1 cellular context compared by ENCODE assay signal in the genomic region with DNA sequence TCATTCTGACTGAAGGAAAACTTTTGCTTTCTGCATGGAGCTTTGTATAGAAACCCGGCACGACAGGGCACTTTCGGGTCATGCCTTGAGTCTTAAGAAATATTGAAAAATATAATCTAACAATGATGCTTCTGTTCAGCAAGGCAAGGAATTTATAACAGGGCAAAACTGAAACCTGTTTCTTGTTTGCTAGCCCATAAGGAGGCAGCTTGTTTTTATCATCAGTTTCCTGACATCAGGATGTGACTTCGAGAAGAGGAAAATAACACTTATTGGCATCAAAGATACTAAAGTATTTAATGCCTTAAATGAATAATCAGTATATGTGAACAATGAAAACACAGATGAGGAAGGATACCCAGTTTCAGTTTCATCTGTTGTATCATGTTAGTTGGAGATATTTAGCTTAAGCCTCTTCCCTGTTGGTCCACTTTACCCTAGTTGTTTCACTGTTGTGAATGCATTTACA.
TF ChIP-seq lines count a peak whose summit lies in the region.

No MANE protein-coding gene starts in this region.

TF ChIP-seq in GM12878, 131 proteins besides CTCF, POLR2A, EP300 and RAD21 (continued from another document):
- TF ChIP-seq, protein P1, sequence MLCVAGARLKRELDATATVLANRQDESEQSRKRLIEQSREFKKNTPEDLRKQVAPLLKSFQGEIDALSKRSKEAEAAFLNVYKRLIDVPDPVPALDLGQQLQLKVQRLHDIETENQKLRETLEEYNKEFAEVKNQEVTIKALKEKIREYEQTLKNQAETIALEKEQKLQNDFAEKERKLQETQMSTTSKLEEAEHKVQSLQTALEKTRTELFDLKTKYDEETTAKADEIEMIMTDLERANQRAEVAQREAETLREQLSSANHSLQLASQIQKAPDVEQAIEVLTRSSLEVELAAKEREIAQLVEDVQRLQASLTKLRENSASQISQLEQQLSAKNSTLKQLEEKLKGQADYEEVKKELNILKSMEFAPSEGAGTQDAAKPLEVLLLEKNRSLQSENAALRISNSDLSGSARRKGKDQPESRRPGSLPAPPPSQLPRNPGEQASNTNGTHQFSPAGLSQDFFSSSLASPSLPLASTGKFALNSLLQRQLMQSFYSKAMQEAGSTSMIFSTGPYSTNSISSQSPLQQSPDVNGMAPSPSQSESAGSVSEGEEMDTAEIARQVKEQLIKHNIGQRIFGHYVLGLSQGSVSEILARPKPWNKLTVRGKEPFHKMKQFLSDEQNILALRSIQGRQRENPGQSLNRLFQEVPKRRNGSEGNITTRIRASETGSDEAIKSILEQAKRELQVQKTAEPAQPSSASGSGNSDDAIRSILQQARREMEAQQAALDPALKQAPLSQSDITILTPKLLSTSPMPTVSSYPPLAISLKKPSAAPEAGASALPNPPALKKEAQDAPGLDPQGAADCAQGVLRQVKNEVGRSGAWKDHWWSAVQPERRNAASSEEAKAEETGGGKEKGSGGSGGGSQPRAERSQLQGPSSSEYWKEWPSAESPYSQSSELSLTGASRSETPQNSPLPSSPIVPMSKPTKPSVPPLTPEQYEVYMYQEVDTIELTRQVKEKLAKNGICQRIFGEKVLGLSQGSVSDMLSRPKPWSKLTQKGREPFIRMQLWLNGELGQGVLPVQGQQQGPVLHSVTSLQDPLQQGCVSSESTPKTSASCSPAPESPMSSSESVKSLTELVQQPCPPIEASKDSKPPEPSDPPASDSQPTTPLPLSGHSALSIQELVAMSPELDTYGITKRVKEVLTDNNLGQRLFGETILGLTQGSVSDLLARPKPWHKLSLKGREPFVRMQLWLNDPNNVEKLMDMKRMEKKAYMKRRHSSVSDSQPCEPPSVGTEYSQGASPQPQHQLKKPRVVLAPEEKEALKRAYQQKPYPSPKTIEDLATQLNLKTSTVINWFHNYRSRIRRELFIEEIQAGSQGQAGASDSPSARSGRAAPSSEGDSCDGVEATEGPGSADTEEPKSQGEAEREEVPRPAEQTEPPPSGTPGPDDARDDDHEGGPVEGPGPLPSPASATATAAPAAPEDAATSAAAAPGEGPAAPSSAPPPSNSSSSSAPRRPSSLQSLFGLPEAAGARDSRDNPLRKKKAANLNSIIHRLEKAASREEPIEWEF (IDR thresholded peaks at IDR 0.05; ENCODE audit: insufficient replicate concordance, low read depth, low read length), result no peak
- TF ChIP-seq MEF2A (IDR thresholded peaks at IDR 0.05; ENCODE audit: insufficient read depth, low read depth, low read length) (no peak), SMC3 (IDR thresholded peaks at IDR 0.05; ENCODE audit: borderline replicate concordance, low read length) (no peak), BACH1 (IDR thresholded peaks at IDR 0.05; ENCODE audit: borderline replicate concordance) (no peak)
- TF ChIP-seq, protein P2, sequence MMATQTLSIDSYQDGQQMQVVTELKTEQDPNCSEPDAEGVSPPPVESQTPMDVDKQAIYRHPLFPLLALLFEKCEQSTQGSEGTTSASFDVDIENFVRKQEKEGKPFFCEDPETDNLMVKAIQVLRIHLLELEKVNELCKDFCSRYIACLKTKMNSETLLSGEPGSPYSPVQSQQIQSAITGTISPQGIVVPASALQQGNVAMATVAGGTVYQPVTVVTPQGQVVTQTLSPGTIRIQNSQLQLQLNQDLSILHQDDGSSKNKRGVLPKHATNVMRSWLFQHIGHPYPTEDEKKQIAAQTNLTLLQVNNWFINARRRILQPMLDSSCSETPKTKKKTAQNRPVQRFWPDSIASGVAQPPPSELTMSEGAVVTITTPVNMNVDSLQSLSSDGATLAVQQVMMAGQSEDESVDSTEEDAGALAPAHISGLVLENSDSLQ (IDR thresholded peaks at IDR 0.05), result no peak
- TF ChIP-seq, protein P3, sequence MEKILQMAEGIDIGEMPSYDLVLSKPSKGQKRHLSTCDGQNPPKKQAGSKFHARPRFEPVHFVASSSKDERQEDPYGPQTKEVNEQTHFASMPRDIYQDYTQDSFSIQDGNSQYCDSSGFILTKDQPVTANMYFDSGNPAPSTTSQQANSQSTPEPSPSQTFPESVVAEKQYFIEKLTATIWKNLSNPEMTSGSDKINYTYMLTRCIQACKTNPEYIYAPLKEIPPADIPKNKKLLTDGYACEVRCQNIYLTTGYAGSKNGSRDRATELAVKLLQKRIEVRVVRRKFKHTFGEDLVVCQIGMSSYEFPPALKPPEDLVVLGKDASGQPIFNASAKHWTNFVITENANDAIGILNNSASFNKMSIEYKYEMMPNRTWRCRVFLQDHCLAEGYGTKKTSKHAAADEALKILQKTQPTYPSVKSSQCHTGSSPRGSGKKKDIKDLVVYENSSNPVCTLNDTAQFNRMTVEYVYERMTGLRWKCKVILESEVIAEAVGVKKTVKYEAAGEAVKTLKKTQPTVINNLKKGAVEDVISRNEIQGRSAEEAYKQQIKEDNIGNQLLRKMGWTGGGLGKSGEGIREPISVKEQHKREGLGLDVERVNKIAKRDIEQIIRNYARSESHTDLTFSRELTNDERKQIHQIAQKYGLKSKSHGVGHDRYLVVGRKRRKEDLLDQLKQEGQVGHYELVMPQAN (conservative IDR thresholded peaks at IDR 0.05), result no peak
